In the genomic region with DNA sequence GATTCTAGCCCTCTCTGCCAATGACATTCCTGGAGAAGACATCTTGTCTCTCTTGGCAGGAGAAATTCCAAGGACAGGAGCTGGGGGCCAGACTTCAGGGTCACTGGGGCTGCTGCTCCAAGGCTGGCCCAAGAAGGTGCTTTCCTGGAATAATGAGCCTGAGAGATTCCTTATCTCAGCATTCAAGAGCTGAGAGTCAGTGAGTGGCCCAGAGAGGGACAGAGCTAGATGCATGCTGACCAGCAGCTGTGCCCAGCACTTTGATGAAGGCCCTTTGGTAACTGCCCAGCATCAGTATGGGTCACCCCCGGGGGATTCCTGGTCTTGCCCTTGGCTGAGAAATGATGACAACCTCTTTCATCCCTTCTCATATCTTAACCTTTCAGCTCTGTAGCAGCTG, we compare ENCODE assay signal across 29 cellular contexts.
"Had no signal": no experiment of that assay in that cellular context is flagged by ENCODE, and none has a peak within 500 bp of the region (broad histone marks: within the 10 kb centered on the region; RNA-seq: fewer than 3 reads in every experiment).

No MANE protein-coding gene starts in this region.

- H3K4me3 Mint-ChIP-seq: activated CD4-positive, alpha-beta memory T cell treated with anti-CD3 and anti-CD28 coated beads, Interleukin-2, amount 10 ng/mL, durations not matched to agents 7 days and 5 days; activated CD8-positive, alpha-beta memory T cell treated with anti-CD3 and anti-CD28 coated beads, Interleukin-2, amount 10 ng/mL, durations not matched to agents 7 days and 5 days; activated naive CD8-positive, alpha-beta T cell treated with anti-CD3 and anti-CD28 coated beads for 36 hours had no signal

- H3K9me3 Mint-ChIP-seq: activated CD4-positive, alpha-beta memory T cell treated with anti-CD3 and anti-CD28 coated beads, Interleukin-2, amount 10 ng/mL, durations not matched to agents 7 days and 5 days; activated naive CD8-positive, alpha-beta T cell treated with anti-CD3 and anti-CD28 coated beads for 36 hours had no signal

- DNase-seq: activated CD4-positive, alpha-beta memory T cell treated with anti-CD3 and anti-CD28 coated beads, Interleukin-2, amount 10 ng/mL, durations not matched to agents 7 days and 5 days; activated CD4-positive, alpha-beta T cell treated with anti-CD3 and anti-CD28 coated beads for 1 hour; activated CD4-positive, alpha-beta T cell treated with anti-CD3 and anti-CD28 coated beads for 48 hours; activated CD4-positive, CD25-positive, alpha-beta regulatory T cell; activated CD8-positive, alpha-beta memory T cell treated with anti-CD3 and anti-CD28 coated beads for 24 hours; activated CD8-positive, alpha-beta memory T cell treated with anti-CD3 and anti-CD28 coated beads, Interleukin-2, amount 10 ng/mL, durations not matched to agents 7 days and 5 days; activated CD8-positive, alpha-beta memory T cell treated with anti-CD3 and anti-CD28 coated beads, Interleukin-2, amount 50 U/mL, for 48 hours; activated effector memory CD4-positive, alpha-beta T cell treated with Interleukin-2 at 50 U/mL for 16 hours; activated naive CD4-positive, alpha-beta T cell treated with anti-CD3 and anti-CD28 coated beads, Interleukin-2, amount 50 U/mL, for 16 hours; activated naive CD8-positive, alpha-beta T cell treated with anti-CD3 and anti-CD28 coated beads for 36 hours; activated T-cell treated with anti-CD3 and anti-CD28 coated beads, Interleukin-2, amount 50 U/mL, for 48 hours; amniotic stem cell; aorta; brain microvascular endothelial cell; Karpas-422; KBM-7; NCI-H1105 treated with DMSO at 0.1 percent for 48 hours; NCI-H1436; NCI-H1694; NCI-H345; NCI-H524 treated with DMSO at 0.1 percent for 48 hours; SHP77; SJCRH30; SW 1271; T-helper 1 cell; T-helper 2 cell; T-helper 9 cell had no signal

- H3K4me1 ChIP-seq: SJCRH30 had no signal

- H3K36me3 ChIP-seq: brain microvascular endothelial cell, SJCRH30 had no signal

- H3K27me3 ChIP-seq: brain microvascular endothelial cell, SJCRH30 had no signal

- H3K27ac ChIP-seq: brain microvascular endothelial cell, SJCRH30, VCaP had no signal

- ATAC-seq: activated CD8-positive, alpha-beta memory T cell treated with anti-CD3 and anti-CD28 coated beads, Interleukin-2, amount 10 ng/mL, durations not matched to agents 7 days and 5 days; Panc1 had no signal

- H3K27ac Mint-ChIP-seq: activated CD4-positive, alpha-beta memory T cell treated with anti-CD3 and anti-CD28 coated beads, Interleukin-2, amount 10 ng/mL, durations not matched to agents 7 days and 5 days; activated CD8-positive, alpha-beta memory T cell treated with anti-CD3 and anti-CD28 coated beads, Interleukin-2, amount 10 ng/mL, durations not matched to agents 7 days and 5 days; activated naive CD8-positive, alpha-beta T cell treated with anti-CD3 and anti-CD28 coated beads for 36 hours had no signal

- H3K9me3 ChIP-seq: SJCRH30 had no signal

- H3K36me3 Mint-ChIP-seq: activated CD8-positive, alpha-beta memory T cell treated with anti-CD3 and anti-CD28 coated beads, Interleukin-2, amount 10 ng/mL, durations not matched to agents 7 days and 5 days; activated naive CD8-positive, alpha-beta T cell treated with anti-CD3 and anti-CD28 coated beads for 36 hours had no signal

- H3K4me1 Mint-ChIP-seq: activated CD4-positive, alpha-beta memory T cell treated with anti-CD3 and anti-CD28 coated beads, Interleukin-2, amount 10 ng/mL, durations not matched to agents 7 days and 5 days; activated CD8-positive, alpha-beta memory T cell treated with anti-CD3 and anti-CD28 coated beads, Interleukin-2, amount 10 ng/mL, durations not matched to agents 7 days and 5 days; activated naive CD8-positive, alpha-beta T cell treated with anti-CD3 and anti-CD28 coated beads for 36 hours had no signal

- H3K4me3 ChIP-seq: SJCRH30 had no signal
